Comparison of ENCODE assay signal across 28 cellular contexts in the genomic region with DNA sequence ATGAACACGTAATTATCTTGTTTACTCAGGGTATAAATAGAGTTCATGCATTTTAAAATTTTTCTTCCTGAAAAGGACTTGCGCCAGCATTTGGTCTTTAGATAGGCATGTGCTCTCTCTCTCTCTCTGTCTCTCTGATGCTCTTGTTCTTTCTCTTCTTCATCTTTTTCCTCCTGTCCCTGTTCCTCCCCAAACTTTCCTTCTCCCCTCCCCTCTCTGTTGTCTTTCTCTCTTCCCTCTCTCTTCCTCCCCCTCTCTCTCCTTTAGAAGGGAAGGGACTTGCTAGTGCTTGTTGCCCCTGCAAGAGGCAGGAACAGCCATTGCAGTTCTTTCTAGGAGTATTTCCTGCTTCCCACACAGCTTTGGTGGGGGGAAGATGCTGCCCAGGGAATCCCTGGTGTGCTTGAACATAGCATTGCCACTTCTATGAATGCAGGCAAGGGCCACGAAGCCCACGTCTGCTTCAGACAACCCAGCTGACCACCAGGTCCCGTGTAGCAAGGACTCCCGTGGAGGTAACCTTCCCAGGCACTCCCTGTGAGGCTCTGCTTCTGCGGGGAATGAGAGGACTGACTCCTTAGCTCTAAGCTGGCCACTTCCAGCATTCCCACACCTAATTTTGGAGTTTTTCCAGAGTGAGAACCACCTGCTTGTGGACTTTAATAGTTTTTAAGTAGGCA. TPM values are rescaled to one million over a fixed set of nuclear protein-coding genes. Genes with fewer than 3 reads are reported as not detected.
"Had no signal": no experiment of that assay in that cellular context is flagged by ENCODE, and none has a peak within 500 bp of the region (broad histone marks: within the 10 kb centered on the region; RNA-seq: fewer than 3 reads in every experiment).

No MANE protein-coding gene starts in this region.

- H3K9me3 ChIP-seq: pancreas, psoas muscle, testis, transverse colon, uterus had no signal

- H3K27ac ChIP-seq: brain microvascular endothelial cell, pancreas, psoas muscle, testis, transverse colon, uterus, WERI-Rb-1 had no signal

- H3K27me3 ChIP-seq: brain microvascular endothelial cell, pancreas, testis, transverse colon, uterus had no signal

- H3K4me3 ChIP-seq: pancreas, psoas muscle, smooth muscle cell, testis, transverse colon, uterus had no signal

- H3K4me2 ChIP-seq: smooth muscle cell had no signal

- H3K36me3 ChIP-seq: brain microvascular endothelial cell, pancreas, transverse colon, uterus, WERI-Rb-1 had no signal

- H3K4me1 ChIP-seq: pancreas, psoas muscle, testis, transverse colon, uterus had no signal

- ATAC-seq: activated CD4-positive, CD25-positive, alpha-beta regulatory T cell treated with anti-CD3 and anti-CD28 coated beads, Interleukin-2, amount 50 U/mL, for 24 hours; left cardiac atrium; left ventricle myocardium superior; pancreas; psoas muscle; T-helper 17 cell had no signal

- DNase-seq: activated CD4-positive, alpha-beta T cell treated with anti-CD3 and anti-CD28 coated beads for 48 hours; activated CD4-positive, alpha-beta T cell treated with anti-CD3 and anti-CD28 coated beads, Interleukin-2, amount 50 U/mL, for 48 hours; activated CD8-positive, alpha-beta memory T cell treated with anti-CD3 and anti-CD28 coated beads for 24 hours; activated effector memory CD4-positive, alpha-beta T cell treated with Interleukin-2 at 50 U/mL for 16 hours; activated naive CD4-positive, alpha-beta T cell treated with anti-CD3 and anti-CD28 coated beads for 36 hours; activated naive CD8-positive, alpha-beta T cell treated with anti-CD3 and anti-CD28 coated beads, Interleukin-2, amount 10 ng/mL, durations not matched to agents 7 days and 5 days; brain microvascular endothelial cell; caudate nucleus; islet precursor cell; left cardiac atrium; left ventricle myocardium superior; naive B cell; nephron progenitor cell; pancreas; psoas muscle; stimulated activated CD4-positive, alpha-beta T cell treated with anti-CD3 and anti-CD28 coated beads, Interleukin-15, amount 100 ng/mL, for 24 hours; stimulated activated CD4-positive, alpha-beta T cell treated with anti-CD3 and anti-CD28 coated beads, Interleukin-2, amount 100 ng/mL, for 24 hours; stimulated activated naive CD4-positive, alpha-beta T cell; T-helper 17 cell; T1000; testis; transverse colon; uterus; WERI-Rb-1 had no signal

RNA-seq across cellular contexts. Expression of a gene that starts 6.9 kb away (rescaled TPM):
- total RNA-seq: activated naive CD4-positive, alpha-beta T cell treated with anti-CD3 and anti-CD28 coated beads for 36 hours; activated naive CD8-positive, alpha-beta T cell treated with anti-CD3 and anti-CD28 coated beads, Interleukin-2, amount 10 ng/mL, durations not matched to agents 7 days and 5 days; chondrocyte; lung microvascular endothelial cell; smooth muscle cell; T-helper 17 cell had no signal
- polyA plus RNA-seq: smooth muscle cell had no signal
